8 cellular contexts compared by ENCODE assay signal in genomic region chr3:189961525-189962161, GRCh38.
DNase-seq lines count a peak whose midpoint lies in the region; ATAC-seq and TF ChIP-seq lines count a peak whose summit lies in the region.

No MANE protein-coding gene starts in this region.

- DNase-seq in NCI-H128 (lab: John Stamatoyannopoulos, UW; ENCODE audit: unreplicated experiment), result peak; percentile 82
- peak; percentile 73 for DNase-seq in SKM-1 treated with dmso at 0.1 percent for 144 hours (lab: John Stamatoyannopoulos, UW; ENCODE audit: unreplicated experiment)
- DNase-seq in activated naive CD8-positive, alpha-beta T cell treated with anti-CD3 and anti-CD28 coated beads, Interleukin-2, amount 10 ng/mL, durations not matched to agents 7 days and 5 days, result peak; percentile 60
- peak; percentile 66 to 73 (median 71) for DNase-seq in heart left ventricle
- peak; percentile 70 to 76 for DNase-seq in psoas muscle

- peaks cover 0 to 6% (median 0%) of the 10 kb centered on the region in 12 donors for H3K4me1 ChIP-seq in heart left ventricle
- H3K4me1 ChIP-seq in psoas muscle, result no peaks in the 10 kb centered on the region

- WGBS in heart left ventricle, 4 donors, result 2 to 4% (median 4%) methylated on average over 8 of the region's 8 CpGs
- 3 to 5% (median 4%) methylated on average over 8 of the region's 8 CpGs for WGBS in psoas muscle, 3 donors

- TF ChIP-seq POLR2A in heart left ventricle (IDR thresholded peaks at IDR 0.05), result no peak

- POLR2A ChIA-PET in activated naive CD8-positive, alpha-beta T cell treated with anti-CD3 and anti-CD28 coated beads, Interleukin-2, amount 10 ng/mL, durations not matched to agents 7 days and 5 days (lab: Charles Lee), result no interaction called here

- no peak overlapping the region for H3K27ac Mint-ChIP-seq in activated naive CD8-positive, alpha-beta T cell treated with anti-CD3 and anti-CD28 coated beads, Interleukin-2, amount 10 ng/mL, durations not matched to agents 7 days and 5 days

- H3K9me3 Mint-ChIP-seq in activated naive CD8-positive, alpha-beta T cell treated with anti-CD3 and anti-CD28 coated beads, Interleukin-2, amount 10 ng/mL, durations not matched to agents 7 days and 5 days, result no peaks in the 10 kb centered on the region

- H3K27me3 ChIP-seq in heart left ventricle, result no peaks in the 10 kb centered on the region
- H3K27me3 ChIP-seq in psoas muscle (ENCODE audit: insufficient read depth in 3 of 3, low read length in 2 of 3), result no peaks in the 10 kb centered on the region

- no peaks in the 10 kb centered on the region for H3K36me3 Mint-ChIP-seq in activated naive CD8-positive, alpha-beta T cell treated with anti-CD3 and anti-CD28 coated beads, Interleukin-2, amount 10 ng/mL, durations not matched to agents 7 days and 5 days

- peak overlapping the region in 5 of 12 donors; percentile 8 to 33 (median 8) for H3K27ac ChIP-seq in heart left ventricle
- no peak overlapping the region for H3K27ac ChIP-seq in psoas muscle

- H3K4me3 Mint-ChIP-seq in activated naive CD8-positive, alpha-beta T cell treated with anti-CD3 and anti-CD28 coated beads, Interleukin-2, amount 10 ng/mL, durations not matched to agents 7 days and 5 days, result no peak overlapping the region

- H3K4me3 ChIP-seq in heart left ventricle, result no peak overlapping the region
- no peak overlapping the region for H3K4me3 ChIP-seq in psoas muscle

- H3K9me3 ChIP-seq in heart left ventricle (no peaks in the 10 kb centered on the region), psoas muscle (no peaks in the 10 kb centered on the region)

- H3K4me1 Mint-ChIP-seq in activated naive CD8-positive, alpha-beta T cell treated with anti-CD3 and anti-CD28 coated beads, Interleukin-2, amount 10 ng/mL, durations not matched to agents 7 days and 5 days, result peaks cover 1% of the 10 kb centered on the region

- peaks cover 10% of the 10 kb centered on the region for H3K27me3 Mint-ChIP-seq in activated naive CD8-positive, alpha-beta T cell treated with anti-CD3 and anti-CD28 coated beads, Interleukin-2, amount 10 ng/mL, durations not matched to agents 7 days and 5 days

- intact Hi-C loops in heart left ventricle (cut with DNase I), result loop anchor here in 9 of 10 donors (2.0 to 10.0 kb wide), 11 partner anchors 123 to 736 kb away; partner anchors contain the start of genes CLDN1 (in 6 of the 9) and P3H2 (in 2 of the 9)
- intact Hi-C loops in psoas muscle (cut with DNase I), result loop anchor here (5.0 to 10.0 kb wide), 2 partner anchors 361 to 463 kb away; partner anchors contain the start of gene CLDN1 (in 1 of the 2)

- peak; percentile 88 for TF ChIP-seq CTCF in GM12872 (IDR thresholded peaks at IDR 0.05; ENCODE audit: insufficient read depth, low read depth, low read length)
- TF ChIP-seq CTCF in heart left ventricle (IDR thresholded peaks at IDR 0.05), result peak; percentile 83 to 96 (median 91)
- TF ChIP-seq CTCF in psoas muscle (IDR thresholded peaks at IDR 0.05), result peak; percentile 91

- H3K36me3 ChIP-seq in heart left ventricle (no peaks in the 10 kb centered on the region), psoas muscle (ENCODE audit: insufficient read depth in 1 of 2, low read depth in 1 of 2) (no peaks in the 10 kb centered on the region)

- ATAC-seq in HG02678 (IDR thresholded peaks at IDR 0.05; ENCODE audit: unreplicated experiment) (peak; percentile 75), heart left ventricle (peak; percentile 42 to 78 (median 73)), psoas muscle (peak; percentile 74 to 95 (median 87)), GM18519 (IDR thresholded peaks at IDR 0.05; ENCODE audit: low FRiP score, unreplicated experiment) (no peak)
- peak; percentile 47 for ATAC-seq in activated naive CD8-positive, alpha-beta T cell treated with anti-CD3 and anti-CD28 coated beads, Interleukin-2, amount 10 ng/mL, durations not matched to agents 7 days and 5 days (ENCODE audit: low read depth)
